ENCODE assay signal across 1 cellular context in the genomic region with DNA sequence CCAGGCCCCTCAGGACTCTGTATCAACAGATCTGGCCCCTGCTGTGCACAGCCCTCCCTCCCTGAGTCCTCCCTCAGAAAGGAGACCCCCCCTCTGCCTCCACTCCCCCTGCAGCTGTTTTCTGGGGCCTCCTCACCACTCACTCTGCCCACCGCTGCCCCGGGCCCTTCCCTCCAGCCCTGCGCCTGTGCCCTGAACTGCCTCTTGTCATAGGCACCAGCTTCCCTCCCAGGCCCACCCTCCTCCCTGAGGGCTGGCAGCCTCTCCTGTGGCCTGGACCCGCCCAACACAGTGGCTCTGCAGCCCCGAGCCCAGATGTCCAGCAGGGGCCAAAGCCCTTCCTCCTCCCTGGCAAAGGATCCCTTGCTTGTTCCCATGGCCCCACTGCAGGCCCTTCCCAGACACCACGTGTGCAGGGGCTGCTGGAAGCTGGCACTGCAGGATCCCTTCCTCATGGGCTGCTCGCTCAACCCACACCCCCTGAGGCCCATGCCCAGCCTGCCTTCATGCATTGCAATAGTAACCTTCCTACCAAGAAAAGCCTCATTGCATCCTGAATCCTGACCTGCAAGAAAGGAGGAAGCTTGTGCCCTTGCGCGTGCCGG.
TF ChIP-seq lines count a peak whose summit lies in the region.

No MANE protein-coding gene starts in this region.

TF ChIP-seq in HepG2, 621 proteins besides CTCF, POLR2A, EP300 and RAD21:
- TF ChIP-seq, protein P1, sequence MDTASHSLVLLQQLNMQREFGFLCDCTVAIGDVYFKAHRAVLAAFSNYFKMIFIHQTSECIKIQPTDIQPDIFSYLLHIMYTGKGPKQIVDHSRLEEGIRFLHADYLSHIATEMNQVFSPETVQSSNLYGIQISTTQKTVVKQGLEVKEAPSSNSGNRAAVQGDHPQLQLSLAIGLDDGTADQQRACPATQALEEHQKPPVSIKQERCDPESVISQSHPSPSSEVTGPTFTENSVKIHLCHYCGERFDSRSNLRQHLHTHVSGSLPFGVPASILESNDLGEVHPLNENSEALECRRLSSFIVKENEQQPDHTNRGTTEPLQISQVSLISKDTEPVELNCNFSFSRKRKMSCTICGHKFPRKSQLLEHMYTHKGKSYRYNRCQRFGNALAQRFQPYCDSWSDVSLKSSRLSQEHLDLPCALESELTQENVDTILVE (CRISPR knock-in tag; IDR thresholded peaks at IDR 0.05): no peak
- TF ChIP-seq PRPF4 (IDR thresholded peaks at IDR 0.05; ENCODE audit: low read depth, low read length, poor library complexity, severe bottlenecking) (no peak), HMG20B (CRISPR knock-in tag; conservative IDR thresholded peaks at IDR 0.05) (no peak), KDM5B (CRISPR knock-in tag; IDR thresholded peaks at IDR 0.05; ENCODE audit: borderline replicate concordance) (0 out of 2 replicates have a peak, but pooled peaks have one; percentile 8), ZNF180 (CRISPR knock-in tag; IDR thresholded peaks at IDR 0.05; ENCODE audit: borderline replicate concordance, low read depth) (no peak), ZNF530 (CRISPR knock-in tag; IDR thresholded peaks at IDR 0.05; ENCODE audit: low read depth) (no peak)
- TF ChIP-seq, protein P2, sequence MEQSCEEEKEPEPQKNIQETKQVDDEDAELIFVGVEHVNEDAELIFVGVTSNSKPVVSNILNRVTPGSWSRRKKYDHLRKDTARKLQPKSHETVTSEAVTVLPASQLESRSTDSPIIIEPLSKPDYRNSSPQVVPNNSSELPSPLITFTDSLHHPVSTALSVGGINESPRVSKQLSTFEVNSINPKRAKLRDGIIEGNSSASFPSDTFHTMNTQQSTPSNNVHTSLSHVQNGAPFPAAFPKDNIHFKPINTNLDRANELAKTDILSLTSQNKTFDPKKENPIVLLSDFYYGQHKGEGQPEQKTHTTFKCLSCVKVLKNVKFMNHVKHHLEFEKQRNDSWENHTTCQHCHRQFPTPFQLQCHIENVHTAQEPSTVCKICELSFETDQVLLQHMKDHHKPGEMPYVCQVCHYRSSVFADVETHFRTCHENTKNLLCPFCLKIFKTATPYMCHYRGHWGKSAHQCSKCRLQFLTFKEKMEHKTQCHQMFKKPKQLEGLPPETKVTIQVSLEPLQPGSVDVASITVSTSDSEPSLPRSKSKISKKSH (CRISPR knock-in tag; IDR thresholded peaks at IDR 0.05; ENCODE audit: borderline replicate concordance): no peak
- TF ChIP-seq, protein P3, sequence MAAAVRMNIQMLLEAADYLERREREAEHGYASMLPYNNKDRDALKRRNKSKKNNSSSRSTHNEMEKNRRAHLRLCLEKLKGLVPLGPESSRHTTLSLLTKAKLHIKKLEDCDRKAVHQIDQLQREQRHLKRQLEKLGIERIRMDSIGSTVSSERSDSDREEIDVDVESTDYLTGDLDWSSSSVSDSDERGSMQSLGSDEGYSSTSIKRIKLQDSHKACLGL (CRISPR knock-in tag; IDR thresholded peaks at IDR 0.05): 0 out of 2 replicates have a peak, but pooled peaks have one; percentile 34
- TF ChIP-seq, protein P4, sequence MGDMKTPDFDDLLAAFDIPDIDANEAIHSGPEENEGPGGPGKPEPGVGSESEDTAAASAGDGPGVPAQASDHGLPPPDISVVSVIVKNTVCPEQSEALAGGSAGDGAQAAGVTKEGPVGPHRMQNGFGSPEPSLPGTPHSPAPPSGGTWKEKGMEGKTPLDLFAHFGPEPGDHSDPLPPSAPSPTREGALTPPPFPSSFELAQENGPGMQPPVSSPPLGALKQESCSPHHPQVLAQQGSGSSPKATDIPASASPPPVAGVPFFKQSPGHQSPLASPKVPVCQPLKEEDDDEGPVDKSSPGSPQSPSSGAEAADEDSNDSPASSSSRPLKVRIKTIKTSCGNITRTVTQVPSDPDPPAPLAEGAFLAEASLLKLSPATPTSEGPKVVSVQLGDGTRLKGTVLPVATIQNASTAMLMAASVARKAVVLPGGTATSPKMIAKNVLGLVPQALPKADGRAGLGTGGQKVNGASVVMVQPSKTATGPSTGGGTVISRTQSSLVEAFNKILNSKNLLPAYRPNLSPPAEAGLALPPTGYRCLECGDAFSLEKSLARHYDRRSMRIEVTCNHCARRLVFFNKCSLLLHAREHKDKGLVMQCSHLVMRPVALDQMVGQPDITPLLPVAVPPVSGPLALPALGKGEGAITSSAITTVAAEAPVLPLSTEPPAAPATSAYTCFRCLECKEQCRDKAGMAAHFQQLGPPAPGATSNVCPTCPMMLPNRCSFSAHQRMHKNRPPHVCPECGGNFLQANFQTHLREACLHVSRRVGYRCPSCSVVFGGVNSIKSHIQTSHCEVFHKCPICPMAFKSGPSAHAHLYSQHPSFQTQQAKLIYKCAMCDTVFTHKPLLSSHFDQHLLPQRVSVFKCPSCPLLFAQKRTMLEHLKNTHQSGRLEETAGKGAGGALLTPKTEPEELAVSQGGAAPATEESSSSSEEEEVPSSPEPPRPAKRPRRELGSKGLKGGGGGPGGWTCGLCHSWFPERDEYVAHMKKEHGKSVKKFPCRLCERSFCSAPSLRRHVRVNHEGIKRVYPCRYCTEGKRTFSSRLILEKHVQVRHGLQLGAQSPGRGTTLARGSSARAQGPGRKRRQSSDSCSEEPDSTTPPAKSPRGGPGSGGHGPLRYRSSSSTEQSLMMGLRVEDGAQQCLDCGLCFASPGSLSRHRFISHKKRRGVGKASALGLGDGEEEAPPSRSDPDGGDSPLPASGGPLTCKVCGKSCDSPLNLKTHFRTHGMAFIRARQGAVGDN (CRISPR knock-in tag; IDR thresholded peaks at IDR 0.05): peak; percentile 3; the same call in 1 of the 2 replicates
TF ChIP-seq in HepG2: peak in this region for 3.
